ENCODE assay signal across 9 cellular contexts in genomic region chr1:30966690-30967369, GRCh38. TPM values are rescaled to one million over a fixed set of nuclear protein-coding genes. Genes with fewer than 3 reads are reported as not detected.
DNase-seq lines count a peak whose midpoint lies in the region; ATAC-seq and TF ChIP-seq lines count a peak whose summit lies in the region.
"Had no signal": no experiment of that assay in that cellular context is flagged by ENCODE, and none has a peak within 500 bp of the region (broad histone marks: within the 10 kb centered on the region; RNA-seq: fewer than 3 reads in every experiment).

No MANE protein-coding gene starts in this region.

- TF ChIP-seq POLR2A in IMR-90 (IDR thresholded peaks at IDR 0.05; ENCODE audit: low read depth, low read length) (no peak), uterus (IDR thresholded peaks at IDR 0.05) (no peak)

- WGBS in IMR-90 (ENCODE audit: extremely low coverage in 2 of 2, insufficient read length in 1 of 2), 2 experiments, result 74% methylated on average over 3 of the region's 8 CpGs; no CpG with 5 or more reads in 1 of the 2 experiments
- 78% methylated on average over 8 of the region's 8 CpGs for WGBS in hepatocyte (ENCODE audit: low lambda C conversion rate, missing lambda C conversion rate)

- H4K91ac ChIP-seq in IMR-90 (ENCODE audit: insufficient read depth, low read depth, low read length), result no peak overlapping the region

- H3K36me3 ChIP-seq in IMR-90 (ENCODE audit: control insufficient read depth, insufficient read depth, low read length) (peaks cover 34% of the 10 kb centered on the region), hepatocyte (replicated peaks; ENCODE audit: insufficient read depth, low read depth) (peaks cover 4% of the 10 kb centered on the region), uterus (no peaks in the 10 kb centered on the region)

- H4K5ac ChIP-seq in IMR-90 (ENCODE audit: low read depth, low read length), result no peak overlapping the region

- no TSS peak for BruUV-seq in IMR-90 (replicated peaks; lab: Mats Ljungman, UMichigan)

- H3K4me3 ChIP-seq in IMR-90 (ENCODE audit: insufficient read depth, low read depth, low read length) (no peak overlapping the region), hepatocyte (no peak overlapping the region), dorsolateral prefrontal cortex (no peak overlapping the region), uterus (no peak overlapping the region)
- H3K4me3 ChIP-seq: lung had no signal

- H3K4me1 ChIP-seq in IMR-90 (ENCODE audit: control insufficient read depth, insufficient read depth, low read length) (peaks cover 13% of the 10 kb centered on the region), hepatocyte (ENCODE audit: insufficient read depth) (peaks cover 17% of the 10 kb centered on the region), uterus (peaks cover 9 to 10% of the 10 kb centered on the region in 2 donors)

- H3K36me3 Mint-ChIP-seq in WTC11, result peaks cover 88% of the 10 kb centered on the region

- H3K14ac ChIP-seq in IMR-90 (replicated peaks; ENCODE audit: low read depth, low read length), result 0 out of 2 replicates have a peak overlapping the region, but pooled peaks have one; percentile 20

- H3K27me3 Mint-ChIP-seq in WTC11 (ENCODE audit: low read depth), result no peaks in the 10 kb centered on the region

- H3K4me2 ChIP-seq in IMR-90 (ENCODE audit: low read depth, low read length) (peak overlapping the region; percentile 5; the same call in 1 of the 2 replicates), hepatocyte (no peak overlapping the region)

- no peak overlapping the region for H2BK120ac ChIP-seq in IMR-90 (ENCODE audit: low read depth, low read length)

- H3K79me2 ChIP-seq in hepatocyte, result peaks cover 93% of the 10 kb centered on the region

- no peak overlapping the region for H3K56ac ChIP-seq in IMR-90 (ENCODE audit: extremely low read depth, insufficient read depth, low read length)

- DNase-seq in AG08395 (ENCODE audit: low spot score), result peak; percentile 42
- DNase-seq in IMR-90, result peak; percentile 70
- no peak for DNase-seq in WTC11 (ENCODE audit: low spot score)
- peak; percentile 72 for DNase-seq in hepatocyte (ENCODE audit: low spot score)
- DNase-seq in ureter (ENCODE audit: low spot score), result no peak
- DNase-seq in dorsolateral prefrontal cortex, result no peak
- DNase-seq in uterus, result no peak
- DNase-seq in SKM-1 treated with dmso at 0.1 percent for 144 hours (lab: John Stamatoyannopoulos, UW; ENCODE audit: unreplicated experiment), result no peak

- no peaks in the 10 kb centered on the region for H3K9me3 Mint-ChIP-seq in WTC11

- no peaks in the 10 kb centered on the region for H3K9me2 ChIP-seq in hepatocyte (replicated peaks; ENCODE audit: insufficient read depth)

- H4K20me1 ChIP-seq in IMR-90 (ENCODE audit: insufficient read depth, low read length) (peaks cover 32% of the 10 kb centered on the region), hepatocyte (ENCODE audit: insufficient read depth, poor library complexity, severe bottlenecking) (peaks cover 51% of the 10 kb centered on the region)

- ATAC-seq in IMR-90 (ENCODE audit: low read depth) (peak; percentile 69), WTC11 (no peak)

- no peak overlapping the region for H3K9ac ChIP-seq in IMR-90 (ENCODE audit: low read depth, low read length)

- CTCF ChIA-PET in IMR-90 (lab: Yijun Ruan, JAX), result no interaction called here
- CTCF ChIA-PET in WTC11 (lab: Charles Lee), result interaction anchor here (1.3 kb wide), 1 partner anchor 15 kb away, joined by 3 read pairs; no protein-coding TSS in a partner anchor

- H2AK5ac ChIP-seq in IMR-90 (ENCODE audit: low read depth, low read length), result peak overlapping the region; percentile 18; the same call in 1 of the 2 replicates

- H2AFZ ChIP-seq in IMR-90 (replicated peaks; ENCODE audit: low read length, poor library complexity) (no peak overlapping the region), hepatocyte (no peak overlapping the region)

- peak overlapping the region; percentile 26; the same call in 1 of the 2 replicates for H3K4ac ChIP-seq in IMR-90 (ENCODE audit: low read depth, low read length)

- H4K8ac ChIP-seq in IMR-90 (ENCODE audit: low read depth in 2 of 2, low read length in 2 of 2), result no peak overlapping the region

- intact Hi-C loops in IMR-90 (cut with micrococcal nuclease), result no loop called here
- intact Hi-C loops in dorsolateral prefrontal cortex (cut with DNase I), result no loop called here
- intact Hi-C loops in uterus (cut with DNase I; ENCODE audit: low total_unique reads), result no loop called here

- peaks cover 18% of the 10 kb centered on the region for H3K9me1 ChIP-seq in IMR-90 (ENCODE audit: insufficient read depth, low read length)

- H3K9me3 ChIP-seq in IMR-90 (ENCODE audit: control insufficient read depth, insufficient read depth, low read length) (no peaks in the 10 kb centered on the region), hepatocyte (ENCODE audit: low read depth) (no peaks in the 10 kb centered on the region), uterus (no peaks in the 10 kb centered on the region)

- H2BK15ac ChIP-seq in IMR-90 (ENCODE audit: low read depth, low read length), result no peak overlapping the region

- POLR2A ChIA-PET in IMR-90 (lab: Charles Lee; ENCODE audit: unreplicated experiment) (no interaction called here), WTC11 (lab: Charles Lee) (no interaction called here)

- peaks cover 39 to 76% of the 10 kb centered on the region in 2 experiments for H3K79me1 ChIP-seq in IMR-90 (ENCODE audit: low read depth in 1 of 2, low read length in 2 of 2)

- TF ChIP-seq RAD21 in IMR-90 (IDR thresholded peaks at IDR 0.05; ENCODE audit: low read length), result no peak

- no peak overlapping the region for H3K4me3 Mint-ChIP-seq in WTC11

- no peak overlapping the region for H2BK20ac ChIP-seq in IMR-90 (ENCODE audit: low read depth, low read length)

- no peak overlapping the region for H2AK9ac ChIP-seq in IMR-90 (replicated peaks; ENCODE audit: low read depth, low read length, poor library complexity)

- no peaks in the 10 kb centered on the region for H3K27me3 ChIP-seq in IMR-90 (ENCODE audit: control insufficient read depth, insufficient read depth, low read length)
- no peaks in the 10 kb centered on the region for H3K27me3 ChIP-seq in hepatocyte
- no peaks in the 10 kb centered on the region for H3K27me3 ChIP-seq in dorsolateral prefrontal cortex
- H3K27me3 ChIP-seq in uterus, result no peaks in the 10 kb centered on the region

- H3K23ac ChIP-seq in IMR-90 (ENCODE audit: low read depth, low read length), result no peak overlapping the region

- H3K18ac ChIP-seq in IMR-90 (ENCODE audit: low read depth, low read length), result no peak overlapping the region

- TF ChIP-seq CTCF in IMR-90 (conservative IDR thresholded peaks at IDR 0.05; ENCODE audit: low read depth, low read length) (no peak), WTC11 (IDR thresholded peaks at IDR 0.05) (no peak), hepatocyte (IDR thresholded peaks at IDR 0.05; ENCODE audit: poor library complexity) (no peak), dorsolateral prefrontal cortex (IDR thresholded peaks at IDR 0.05 in 54 of 56, conservative IDR thresholded peaks at IDR 0.05 in 2 of 56; ENCODE audit: low read depth in 1 of 56, partially characterized antibody in 56 of 56) (no peak), uterus (IDR thresholded peaks at IDR 0.05) (no peak)

- H2BK5ac ChIP-seq in IMR-90 (ENCODE audit: low read depth, low read length, poor library complexity, severe bottlenecking), result peak overlapping the region; percentile 1

- 0 out of 2 replicates have a peak overlapping the region, but pooled peaks have one; percentile 22 for H3K27ac Mint-ChIP-seq in WTC11

- dilution Hi-C loops in IMR-90 (cut with HindIII; ENCODE audit: low sequenced_read_pairs, unreplicated experiment), result no loop called here

- in situ Hi-C loops in IMR-90 (cut with MboI; ENCODE audit: low sequenced_read_pairs), result no loop called here

- peak overlapping the region; percentile 18; the same call in 1 of the 2 replicates for H3K27ac ChIP-seq in IMR-90 (ENCODE audit: insufficient read depth, low read length)
- H3K27ac ChIP-seq in hepatocyte, result peak overlapping the region; percentile 64
- peak overlapping the region in 25 of 59 donors; percentile 1 to 69 (median 33) for H3K27ac ChIP-seq in dorsolateral prefrontal cortex
- peak overlapping the region in 1 of 2 donors; percentile 7 for H3K27ac ChIP-seq in uterus

- peaks cover 7% of the 10 kb centered on the region for H3K4me1 Mint-ChIP-seq in WTC11

TF ChIP-seq in IMR-90, 13 proteins besides CTCF, POLR2A, EP300 and RAD21 (continues in another document):
- no peak for TF ChIP-seq USF2 (IDR thresholded peaks at IDR 0.05; ENCODE audit: low read depth, low read length)
- TF ChIP-seq RCOR1 (IDR thresholded peaks at IDR 0.05; ENCODE audit: insufficient replicate concordance, low read length), result no peak
- no peak for TF ChIP-seq MXI1 (IDR thresholded peaks at IDR 0.05; ENCODE audit: borderline replicate concordance, low read depth, low read length)

TF ChIP-seq in WTC11, 78 proteins besides CTCF, POLR2A, EP300 and RAD21 (continues in another document):
- no peak for TF ChIP-seq NFE2L1 (CRISPR knock-in tag; IDR thresholded peaks at IDR 0.05)
- no peak for TF ChIP-seq MXD4 (CRISPR knock-in tag; IDR thresholded peaks at IDR 0.05; ENCODE audit: borderline replicate concordance)
- no peak for TF ChIP-seq ERG (CRISPR knock-in tag; IDR thresholded peaks at IDR 0.05)

RNA-seq across cellular contexts. Expression of gene SDC3, which starts 58.3 kb away (rescaled TPM):
- 13.1 and 14.2 TPM in 2 replicates for total RNA-seq in IMR-90 (2012; rRNA removed)
- 71.5 and 75.7 TPM in 2 replicates for polyA plus RNA-seq in IMR-90 (2012; rRNA removed)
- 47.3 and 81.5 TPM in 2 replicates for polyA plus RNA-seq in IMR-90 (2012; cell fraction: cytosol; rRNA removed)
- 36.2 and 50.9 TPM in 2 replicates for polyA plus RNA-seq in IMR-90 (2012; cell fraction: nucleus; rRNA removed; ENCODE audit: low replicate concordance)
- total RNA-seq in WTC11 (2021), result 31.1 to 32.3 TPM (median 31.2 TPM) in 3 replicates
- total RNA-seq in hepatocyte, result 28.6 and 33.5 TPM in 2 replicates
- 51.0 and 60.0 TPM in 2 replicates for polyA plus RNA-seq in hepatocyte
- total RNA-seq in ureter, result 68.2 TPM
- total RNA-seq in dorsolateral prefrontal cortex, result 100 to 1,000 TPM in 115 of 120 experiments, 10 to 100 TPM in 5; 83.7 to 243 (median 122) TPM
- total RNA-seq in uterus, result 10 to 100 TPM; 12.4 to 38.3 (median 30.5) TPM

Comparison
In these comparisons a context has a peak if more than half of its experiments do, and no peak if none do; other contexts are left out.
1. DNase-seq: peak in AG08395 (single experiment), IMR-90 (single experiment) and hepatocyte (single experiment); none in WTC11 (single experiment), ureter (single experiment), dorsolateral prefrontal cortex (0 of 10), uterus (0 of 2) and SKM-1 treated with dmso at 0.1 percent for 144 hours (single experiment).